32 cellular contexts compared by ENCODE assay signal in the genomic region with DNA sequence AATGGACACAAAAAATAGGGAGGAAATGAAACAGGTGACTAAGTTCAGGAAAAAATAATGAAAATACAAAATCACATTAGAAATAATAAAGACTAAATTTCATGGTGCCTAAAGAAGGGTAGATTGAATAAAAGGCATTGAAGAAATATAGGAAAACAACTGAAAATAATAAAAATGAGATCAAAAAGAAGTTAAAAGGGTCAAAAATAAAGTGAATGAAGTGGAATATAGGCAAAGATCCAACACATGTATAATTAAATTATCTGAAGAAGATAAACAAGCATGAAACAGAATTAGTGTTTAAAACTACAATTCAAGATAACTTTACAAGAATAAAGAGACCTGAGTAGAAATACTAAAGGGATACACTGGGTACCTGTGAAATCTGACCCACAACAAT.
DNase-seq lines count a peak whose midpoint lies in the region; ATAC-seq and TF ChIP-seq lines count a peak whose summit lies in the region.
"Had no signal": no experiment of that assay in that cellular context is flagged by ENCODE, and none has a peak within 500 bp of the region (broad histone marks: within the 10 kb centered on the region; RNA-seq: fewer than 3 reads in every experiment).

No MANE protein-coding gene starts in this region.

- H3K9me3 Mint-ChIP-seq in activated T-cell treated with anti-CD3 and anti-CD28 coated beads, Interleukin-2, amount 50 U/mL, for 72 hours: no peaks in the 10 kb centered on the region
- no peaks in the 10 kb centered on the region for H3K9me3 Mint-ChIP-seq in activated T-cell treated with anti-CD3 and anti-CD28 coated beads, Interleukin-2, amount 50 U/mL, for 4 hours
- H3K9me3 Mint-ChIP-seq in dendritic cell treated with granulocyte-macrophage colony-stimulating factor and Interleukin-4, amounts not matched to agents 40 ng/mL and 50 ng/mL, for 4 days: no peaks in the 10 kb centered on the region
- H3K9me3 Mint-ChIP-seq in immature natural killer cell: no peaks in the 10 kb centered on the region
- H3K9me3 Mint-ChIP-seq: CD4-positive, alpha-beta memory T cell; CD4-positive, alpha-beta T cell; CD8-positive, alpha-beta memory T cell; CD8-positive, alpha-beta T cell had no signal

- CTCF ChIA-PET in HEK293 (lab: Yijun Ruan, JAX): interaction anchor here (0.6 to 6.6 kb wide), 9 partner anchors 11 to 816 kb away, joined by 3 to 54 read pairs (median 4); no protein-coding TSS in a partner anchor

- no peak overlapping the region for H3K4me3 Mint-ChIP-seq in activated T-cell treated with anti-CD3 and anti-CD28 coated beads, Interleukin-2, amount 50 U/mL, for 72 hours
- no peak overlapping the region for H3K4me3 Mint-ChIP-seq in activated T-cell treated with anti-CD3 and anti-CD28 coated beads, Interleukin-2, amount 50 U/mL, for 4 hours
- no peak overlapping the region for H3K4me3 Mint-ChIP-seq in dendritic cell treated with granulocyte-macrophage colony-stimulating factor and Interleukin-4, amounts not matched to agents 40 ng/mL and 50 ng/mL, for 4 days
- H3K4me3 Mint-ChIP-seq in immature natural killer cell: no peak overlapping the region
- H3K4me3 Mint-ChIP-seq: B cell; CD14-positive monocyte; CD4-positive, alpha-beta memory T cell; CD4-positive, alpha-beta T cell; CD4-positive, CD25-positive, alpha-beta regulatory T cell; CD8-positive, alpha-beta memory T cell; CD8-positive, alpha-beta T cell had no signal

- DNase-seq in activated T-cell treated with anti-CD3 and anti-CD28 coated beads, Interleukin-2, amount 50 U/mL, for 72 hours: no peak
- no peak for DNase-seq in activated T-cell treated with anti-CD3 and anti-CD28 coated beads, Interleukin-2, amount 50 U/mL, for 4 hours
- DNase-seq in immature natural killer cell (no peak), NCI-H2171 (lab: John Stamatoyannopoulos, UW) (no peak), LoVo (ENCODE audit: low spot score) (no peak)
- DNase-seq: 8988T; ACHN; BE2C; C1 segment of cervical spinal cord; Caco-2; Calu3; CD4-positive, alpha-beta memory T cell; CD4-positive, alpha-beta T cell; CD4-positive, CD25-positive, alpha-beta regulatory T cell; CD8-positive, alpha-beta memory T cell; CD8-positive, alpha-beta T cell; COR-L47; DMS 273 treated with DMSO at 0.1 percent for 48 hours; DMS153; DMS79; DND-41; EL had no signal

- H3K4me1 Mint-ChIP-seq in activated T-cell treated with anti-CD3 and anti-CD28 coated beads, Interleukin-2, amount 50 U/mL, for 72 hours (ENCODE audit: low read depth): no peaks in the 10 kb centered on the region
- no peaks in the 10 kb centered on the region for H3K4me1 Mint-ChIP-seq in activated T-cell treated with anti-CD3 and anti-CD28 coated beads, Interleukin-2, amount 50 U/mL, for 4 hours (ENCODE audit: low read depth)
- H3K4me1 Mint-ChIP-seq in dendritic cell treated with granulocyte-macrophage colony-stimulating factor and Interleukin-4, amounts not matched to agents 40 ng/mL and 50 ng/mL, for 4 days (ENCODE audit: low read depth): no peaks in the 10 kb centered on the region
- peaks cover 2 to 6% of the 10 kb centered on the region in 2 donors for H3K4me1 Mint-ChIP-seq in immature natural killer cell
- H3K4me1 Mint-ChIP-seq: B cell; CD14-positive monocyte; CD4-positive, alpha-beta memory T cell; CD4-positive, CD25-positive, alpha-beta regulatory T cell; CD8-positive, alpha-beta memory T cell had no signal

- POLR2A ChIA-PET in HEK293 (lab: Yijun Ruan, JAX): no interaction called here

- intact Hi-C loops in dendritic cell treated with granulocyte-macrophage colony-stimulating factor and Interleukin-4, amounts not matched to agents 40 ng/mL and 50 ng/mL, for 4 days (cut with micrococcal nuclease): loop anchor here (2.0 kb wide), 1 partner anchor 273 kb away; no protein-coding TSS in a partner anchor

- H3K4me1 ChIP-seq in HEK293 (ENCODE audit: control insufficient read depth, insufficient read depth, low read length): no peaks in the 10 kb centered on the region
- H3K4me1 ChIP-seq: A549; BE2C; BLaER1; BLaER1 treated with 17β-estradiol and CSF1 and Interleukin-3, amounts not matched to agents 10 nM and 100 nM had no signal

- H3K27ac ChIP-seq in HEK293 (ENCODE audit: extremely low read depth, low read depth, low read length): no peak overlapping the region
- H3K27ac ChIP-seq: 22Rv1; A549; BLaER1; BLaER1 treated with 17β-estradiol and CSF1 and Interleukin-3, amounts not matched to agents 10 nM and 100 nM; C4-2B had no signal

- TF ChIP-seq CTCF in HEK293 (tag by site-specific recombination; IDR thresholded peaks at IDR 0.05): no peak

- no peaks in the 10 kb centered on the region; a peak in 1 of 3 replicates for H3K36me3 ChIP-seq in HEK293 (ENCODE audit: control insufficient read depth in 2 of 2, insufficient read depth in 1 of 2, low read length in 2 of 2)
- H3K36me3 ChIP-seq: BE2C had no signal

- H3K27me3 Mint-ChIP-seq in activated T-cell treated with anti-CD3 and anti-CD28 coated beads, Interleukin-2, amount 50 U/mL, for 72 hours (ENCODE audit: low read depth): no peaks in the 10 kb centered on the region
- no peaks in the 10 kb centered on the region for H3K27me3 Mint-ChIP-seq in activated T-cell treated with anti-CD3 and anti-CD28 coated beads, Interleukin-2, amount 50 U/mL, for 4 hours (ENCODE audit: low read depth)
- no peaks in the 10 kb centered on the region for H3K27me3 Mint-ChIP-seq in dendritic cell treated with granulocyte-macrophage colony-stimulating factor and Interleukin-4, amounts not matched to agents 40 ng/mL and 50 ng/mL, for 4 days
- no peaks in the 10 kb centered on the region for H3K27me3 Mint-ChIP-seq in immature natural killer cell (ENCODE audit: low read depth in 3 of 3)
- H3K27me3 Mint-ChIP-seq: B cell; CD4-positive, alpha-beta memory T cell; CD4-positive, alpha-beta T cell; CD4-positive, CD25-positive, alpha-beta regulatory T cell had no signal

- peaks cover 0 to 2% of the 10 kb centered on the region in 2 donors for H3K36me3 Mint-ChIP-seq in activated T-cell treated with anti-CD3 and anti-CD28 coated beads, Interleukin-2, amount 50 U/mL, for 72 hours (ENCODE audit: insufficient read depth in 2 of 2)
- H3K36me3 Mint-ChIP-seq in activated T-cell treated with anti-CD3 and anti-CD28 coated beads, Interleukin-2, amount 50 U/mL, for 4 hours (ENCODE audit: insufficient read depth): peaks cover 5% of the 10 kb centered on the region
- peaks cover 78% of the 10 kb centered on the region for H3K36me3 Mint-ChIP-seq in dendritic cell treated with granulocyte-macrophage colony-stimulating factor and Interleukin-4, amounts not matched to agents 40 ng/mL and 50 ng/mL, for 4 days (ENCODE audit: low read depth)
- H3K36me3 Mint-ChIP-seq in immature natural killer cell: peaks cover 17 to 26% (median 23%) of the 10 kb centered on the region in 3 donors

- H3K27ac Mint-ChIP-seq in activated T-cell treated with anti-CD3 and anti-CD28 coated beads, Interleukin-2, amount 50 U/mL, for 72 hours: peak overlapping the region; percentile 16
- H3K27ac Mint-ChIP-seq in dendritic cell treated with granulocyte-macrophage colony-stimulating factor and Interleukin-4, amounts not matched to agents 40 ng/mL and 50 ng/mL, for 4 days: peak overlapping the region; percentile 55
- peak overlapping the region in 4 of 6 donors; percentile 9 to 89 (median 60) for H3K27ac Mint-ChIP-seq in immature natural killer cell
- H3K27ac Mint-ChIP-seq: B cell; CD4-positive, alpha-beta memory T cell; CD4-positive, alpha-beta T cell; CD8-positive, alpha-beta memory T cell; CD8-positive, alpha-beta T cell had no signal

- no peaks in the 10 kb centered on the region for H3K9me3 ChIP-seq in HEK293 (ENCODE audit: control insufficient read depth, insufficient read depth, low read depth, low read length)
- H3K9me3 ChIP-seq: BE2C; BLaER1; BLaER1 treated with 17β-estradiol and CSF1 and Interleukin-3, amounts not matched to agents 10 nM and 100 nM had no signal

- no peak for ATAC-seq in activated T-cell treated with anti-CD3 and anti-CD28 coated beads, Interleukin-2, amount 50 U/mL, for 72 hours (replicated peaks in 1 of 2)
- ATAC-seq in activated T-cell treated with anti-CD3 and anti-CD28 coated beads, Interleukin-2, amount 50 U/mL, for 4 hours: no peak
- no peak for ATAC-seq in HG03108 (IDR thresholded peaks at IDR 0.05; ENCODE audit: unreplicated experiment)
- ATAC-seq: A549; CD8-positive, alpha-beta T cell had no signal

- H3K4me3 ChIP-seq in HEK293 (ENCODE audit: low read depth, low read length): no peak overlapping the region
- H3K4me3 ChIP-seq: A549; BLaER1; BLaER1 treated with 17β-estradiol and CSF1 and Interleukin-3, amounts not matched to agents 10 nM and 100 nM had no signal

TF ChIP-seq in HEK293, 187 proteins besides CTCF, POLR2A, EP300 and RAD21:
- TF ChIP-seq ZBTB48 (tag by site-specific recombination; IDR thresholded peaks at IDR 0.05): no peak
- peak; percentile 96 for TF ChIP-seq ZNF133 (tag by site-specific recombination; IDR thresholded peaks at IDR 0.05)
